Comparison of ENCODE assay signal across 17 cellular contexts in genomic region chr15:49059491-49059890, GRCh38. TPM values are rescaled to one million over a fixed set of nuclear protein-coding genes. Genes with fewer than 3 reads are reported as not detected.
A peak's percentile ranks its signal among the peaks of the same experiment; 100 is the strongest.
DNase-seq lines count a peak whose midpoint lies in the region; ATAC-seq, FAIRE-seq and TF ChIP-seq lines count a peak whose summit lies in the region.
"Had no signal": no experiment of that assay in that cellular context is flagged by ENCODE, and none has a peak within 500 bp of the region (broad histone marks: within the 10 kb centered on the region; RNA-seq: fewer than 3 reads in every experiment).

No MANE protein-coding gene starts in this region.

- H3K27ac Mint-ChIP-seq in stimulated activated naive CD8-positive, alpha-beta T cell treated with anti-CD3 and anti-CD28 coated beads, Interleukin-15, amount 100 ng/mL, for 72 hours: no peak overlapping the region
- H3K27ac Mint-ChIP-seq: B cell, IgD-negative memory B cell had no signal

- DNase-seq in HepG2 (ENCODE audit: low spot score) (no peak), right lobe of liver (no peak), GM19240 (ENCODE audit: insufficient read length, low spot score) (no peak)
- DNase-seq in stimulated activated naive CD8-positive, alpha-beta T cell treated with anti-CD3 and anti-CD28 coated beads, Interleukin-15, amount 100 ng/mL, for 72 hours: no peak
- DNase-seq: C1 segment of cervical spinal cord; CD4-positive, alpha-beta T cell; DMS79; KG1 had no signal

- intact Hi-C loops in HepG2 (cut with micrococcal nuclease; ENCODE audit: unreplicated experiment) (no loop called here), right lobe of liver (cut with DNase I) (no loop called here)

- H4K20me1 ChIP-seq in HepG2 (ENCODE audit: insufficient read depth, low read length): no peaks in the 10 kb centered on the region

- no peak overlapping the region for H3K27ac ChIP-seq in HepG2 (ENCODE audit: extremely low read length, insufficient read depth, low read length)
- H3K27ac ChIP-seq in right lobe of liver: no peak overlapping the region
- H3K27ac ChIP-seq in parathyroid adenoma: peak overlapping the region; percentile 78

- no peak overlapping the region for H3K4me2 ChIP-seq in HepG2 (ENCODE audit: low read depth, low read length)
- no peak overlapping the region for H3K4me2 ChIP-seq in parathyroid adenoma (ENCODE audit: low read length)

- TF ChIP-seq POLR2A in HepG2 (IDR thresholded peaks at IDR 0.05; ENCODE audit: insufficient read depth in 1 of 2, low read depth in 2 of 2, low read length in 2 of 2): no peak
- no peak for TF ChIP-seq POLR2A in right lobe of liver (IDR thresholded peaks at IDR 0.05)

- no peak for FAIRE-seq in HepG2 (lab: Jason Lieb, UNC)
- peak; percentile 26 for FAIRE-seq in endometrium (lab: Jason Lieb, UNC)
- FAIRE-seq: GM12878, GM18507, H54 had no signal

- H3K4me3 ChIP-seq in HepG2 (replicated peaks in 1 of 3; ENCODE audit: insufficient read depth in 1 of 3, low read depth in 2 of 3, low read length in 3 of 3): no peak overlapping the region
- H3K4me3 ChIP-seq in right lobe of liver: no peak overlapping the region
- no peak overlapping the region for H3K4me3 ChIP-seq in parathyroid adenoma (ENCODE audit: low read depth, low read length)
- H3K4me3 ChIP-seq: GM12878 had no signal

- H3K4me3 Mint-ChIP-seq in stimulated activated naive CD8-positive, alpha-beta T cell treated with anti-CD3 and anti-CD28 coated beads, Interleukin-15, amount 100 ng/mL, for 72 hours: no peak overlapping the region
- H3K4me3 Mint-ChIP-seq: B cell; CD4-positive, alpha-beta T cell; IgD-negative memory B cell had no signal

- TF ChIP-seq EP300 in HepG2 (IDR thresholded peaks at IDR 0.05; ENCODE audit: low read depth in 2 of 2, low read length in 2 of 2): no peak
- no peak for TF ChIP-seq EP300 in HepG2 (CRISPR knock-in tag; IDR thresholded peaks at IDR 0.05; ENCODE audit: borderline replicate concordance)

- TF ChIP-seq RAD21 in HepG2 (CRISPR knock-in tag; IDR thresholded peaks at IDR 0.05): no peak

- H2AFZ ChIP-seq in HepG2 (ENCODE audit: low read length) (no peak overlapping the region), parathyroid adenoma (peak overlapping the region; percentile 6)

- no peaks in the 10 kb centered on the region for H3K4me1 Mint-ChIP-seq in stimulated activated naive CD8-positive, alpha-beta T cell treated with anti-CD3 and anti-CD28 coated beads, Interleukin-15, amount 100 ng/mL, for 72 hours
- H3K4me1 Mint-ChIP-seq: B cell, IgD-negative memory B cell had no signal

- H3K9me3 Mint-ChIP-seq in stimulated activated naive CD8-positive, alpha-beta T cell treated with anti-CD3 and anti-CD28 coated beads, Interleukin-15, amount 100 ng/mL, for 72 hours: no peaks in the 10 kb centered on the region
- H3K9me3 Mint-ChIP-seq: CD4-positive, alpha-beta T cell; IgD-negative memory B cell had no signal

- H3K9me3 ChIP-seq in HepG2 (ENCODE audit: low read length) (no peaks in the 10 kb centered on the region), right lobe of liver (no peaks in the 10 kb centered on the region), parathyroid adenoma (ENCODE audit: control insufficient read depth, low read length) (no peaks in the 10 kb centered on the region)

- H3K79me2 ChIP-seq in HepG2 (ENCODE audit: insufficient read depth, low read length) (no peaks in the 10 kb centered on the region), parathyroid adenoma (no peaks in the 10 kb centered on the region)

- BruUV-seq in HepG2 (replicated peaks; lab: Mats Ljungman, UMichigan): no TSS peak

- H3K9ac ChIP-seq in HepG2 (ENCODE audit: insufficient read depth, low read depth, low read length) (no peak overlapping the region), parathyroid adenoma (no peak overlapping the region)

- TF ChIP-seq CTCF in HepG2 (CRISPR knock-in tag; IDR thresholded peaks at IDR 0.05) (no peak), right lobe of liver (IDR thresholded peaks at IDR 0.05) (no peak), parathyroid adenoma (IDR thresholded peaks at IDR 0.05) (no peak)

- no peaks in the 10 kb centered on the region for H3K36me3 ChIP-seq in HepG2 (replicated peaks in 1 of 2; ENCODE audit: control insufficient read depth in 1 of 2, insufficient read depth in 2 of 2, low read length in 2 of 2)
- no peaks in the 10 kb centered on the region for H3K36me3 ChIP-seq in right lobe of liver
- H3K36me3 ChIP-seq in parathyroid adenoma (ENCODE audit: control insufficient read depth, insufficient read depth, low read length): peaks cover 2% of the 10 kb centered on the region

- no peak for ATAC-seq in HepG2
- no peak for ATAC-seq in right lobe of liver
- no peak for ATAC-seq in GM18909 (IDR thresholded peaks at IDR 0.05; ENCODE audit: poor library complexity, unreplicated experiment)
- no peak for ATAC-seq in stimulated activated naive CD8-positive, alpha-beta T cell treated with anti-CD3 and anti-CD28 coated beads, Interleukin-15, amount 100 ng/mL, for 72 hours
- ATAC-seq: GM12878, HCT116 had no signal

- H3K4me1 ChIP-seq in HepG2 (ENCODE audit: insufficient read depth, low read length) (peaks cover 21% of the 10 kb centered on the region), right lobe of liver (no peaks in the 10 kb centered on the region), parathyroid adenoma (peaks cover 16% of the 10 kb centered on the region)

- peaks cover 0 to 3% of the 10 kb centered on the region in 2 experiments; a peak in 1 of 5 replicates for H3K27me3 ChIP-seq in HepG2 (ENCODE audit: control insufficient read depth in 1 of 2, insufficient read depth in 2 of 2, low read length in 2 of 2)
- H3K27me3 ChIP-seq in right lobe of liver: no peaks in the 10 kb centered on the region
- H3K27me3 ChIP-seq in parathyroid adenoma (ENCODE audit: control insufficient read depth, insufficient read depth, low read length): no peaks in the 10 kb centered on the region

- POLR2A ChIA-PET in HepG2 (lab: Yijun Ruan, JAX): no interaction called here

- no peaks in the 10 kb centered on the region for H3K27me3 Mint-ChIP-seq in stimulated activated naive CD8-positive, alpha-beta T cell treated with anti-CD3 and anti-CD28 coated beads, Interleukin-15, amount 100 ng/mL, for 72 hours
- H3K27me3 Mint-ChIP-seq: B cell; CD4-positive, alpha-beta T cell; IgD-negative memory B cell had no signal

- in situ Hi-C loops in HepG2 (cut with HindIII; ENCODE audit: extremely low pct_ligation_motif_present, low pct_unique_long_range_greater_than_20kb): no loop called here

- CTCF ChIA-PET in HepG2 (lab: Yijun Ruan, JAX; ENCODE audit: low intra/inter-chr PET ratio, low total read pairs): no interaction called here

- WGBS in HepG2 (ENCODE audit: low lambda C conversion rate): 80% methylated on average over 3 of the region's 3 CpGs
- 80% methylated on average over 3 of the region's 3 CpGs for WGBS in right lobe of liver (ENCODE audit: insufficient coverage, low coverage, low lambda C conversion rate, missing lambda C conversion rate)

TF ChIP-seq in HepG2, 621 proteins besides CTCF, POLR2A, EP300 and RAD21:
- TF ChIP-seq MAFK (conservative IDR thresholded peaks at IDR 0.05 in 1 of 2, IDR thresholded peaks at IDR 0.05 in 1 of 2; ENCODE audit: low read length in 2 of 2) (peak; percentile 1 to 9; a peak in 1 of 4 replicates), ZNF510 (CRISPR knock-in tag; IDR thresholded peaks at IDR 0.05; ENCODE audit: low read depth) (no peak)
TF ChIP-seq in HepG2: peak in this region for 1.

RNA-seq across cellular contexts. Expression of gene SECISBP2L, which starts 13.2 kb away (rescaled TPM):
- total RNA-seq in HepG2 (2016; rRNA removed; fragmentation: Illumina TruSeq; extraction: Trizol): 15.6 and 21.1 TPM in 2 replicates
- 3.0 and 3.6 TPM in 2 replicates for total RNA-seq in HepG2 (2016; cell fraction: cytosol; rRNA removed; fragmentation: Illumina TruSeq; extraction: Trizol; ENCODE audit: low read depth)
- 14.2 and 18.8 TPM in 2 replicates for total RNA-seq in HepG2 (2016; cell fraction: insoluble cytoplasmic fraction; rRNA removed; fragmentation: Illumina TruSeq; extraction: Trizol)
- 5.3 and 6.5 TPM in 2 replicates for total RNA-seq in HepG2 (2016; cell fraction: membrane; rRNA removed; fragmentation: Illumina TruSeq; extraction: Trizol)
- total RNA-seq in HepG2 (2016; cell fraction: nucleus; rRNA removed; fragmentation: Illumina TruSeq; extraction: Trizol): 21.4 and 27.4 TPM in 2 replicates
- 11.7 and 13.9 TPM in 2 replicates for polyA plus RNA-seq in HepG2 (2011; rRNA removed)
- 4.4 and 5.3 TPM in 2 replicates for polyA plus RNA-seq in HepG2 (2011; cell fraction: cytosol; rRNA removed)
- 9.7 and 11.1 TPM in 2 replicates for polyA plus RNA-seq in HepG2 (2011; cell fraction: nucleus; rRNA removed)
- polyA plus RNA-seq in HepG2 (2012): 9.0 and 10.0 TPM in 2 replicates
- polyA plus RNA-seq in HepG2 (2016; cell fraction: cytosol; fragmentation: Illumina TruSeq; extraction: Trizol; ENCODE audit: low read depth): 0.22 and 0.29 TPM in 2 replicates
- 11.1 and 11.6 TPM in 2 replicates for polyA plus RNA-seq in HepG2 (2016; cell fraction: insoluble cytoplasmic fraction; fragmentation: Illumina TruSeq; extraction: Trizol; ENCODE audit: low read depth)
- polyA plus RNA-seq in HepG2 (2016; cell fraction: membrane; fragmentation: Illumina TruSeq; extraction: Trizol; ENCODE audit: low read depth): 0.93 and 1.1 TPM in 2 replicates
- polyA plus RNA-seq in HepG2 (2016; cell fraction: nucleus; fragmentation: Illumina TruSeq; extraction: Trizol; ENCODE audit: insufficient read depth, low read depth): 12.7 and 15.4 TPM in 2 replicates
- 32.4 and 44.9 TPM in 2 replicates for polyA minus RNA-seq in HepG2 (2011; rRNA and poly(A)+ RNA removed; ENCODE audit: low replicate concordance)
- 9.4 and 12.2 TPM in 2 replicates for polyA minus RNA-seq in HepG2 (2011; cell fraction: cytosol; rRNA and poly(A)+ RNA removed)
- 47.6 and 55.4 TPM in 2 replicates for polyA minus RNA-seq in HepG2 (2011; cell fraction: nucleus; rRNA and poly(A)+ RNA removed)
- 10 to 100 TPM; 13.5 to 24.6 (median 19.5) TPM for total RNA-seq in right lobe of liver
